8 cellular contexts compared by ENCODE assay signal in the genomic region with DNA sequence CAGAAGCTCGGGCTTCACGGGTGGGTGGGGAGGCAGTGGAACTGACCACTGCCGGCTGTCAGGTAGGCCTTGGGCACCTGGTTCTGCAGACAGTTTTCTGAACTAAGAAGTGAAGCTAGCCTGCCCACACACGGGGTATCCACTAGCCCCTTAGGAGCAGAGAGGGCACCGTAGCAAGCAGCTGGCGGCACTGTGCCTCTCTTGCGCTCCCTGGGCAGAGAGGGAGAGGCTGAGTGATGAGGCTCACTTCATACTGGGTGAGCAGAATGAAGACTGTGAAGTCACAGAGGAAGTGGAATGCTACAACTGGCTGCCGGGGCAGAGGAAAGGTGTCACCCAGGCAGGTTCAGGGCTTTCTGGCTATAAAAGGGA. TPM values are rescaled to one million over a fixed set of nuclear protein-coding genes. Genes with fewer than 3 reads are reported as not detected.
DNase-seq lines count a peak whose midpoint lies in the region; ATAC-seq and TF ChIP-seq lines count a peak whose summit lies in the region.

No MANE protein-coding gene starts in this region.

- H3K27ac Mint-ChIP-seq in activated T-helper 1 cell treated with anti-CD3 and anti-CD28 coated beads, Interleukin-12 subunit alpha, Interleukin-12 subunit beta, Interleukin-2, Interleukin-4 antibody, amounts not matched to agents 30 ng/mL and 10 ng/mL and 1 ng/mL, durations not matched to agents 14 hours and 24 hours and 36 hours = peak overlapping the region; percentile 94

- H3K4me1 Mint-ChIP-seq in activated T-helper 1 cell treated with anti-CD3 and anti-CD28 coated beads, Interleukin-12 subunit alpha, Interleukin-12 subunit beta, Interleukin-2, Interleukin-4 antibody, amounts not matched to agents 30 ng/mL and 10 ng/mL and 1 ng/mL, durations not matched to agents 14 hours and 24 hours and 36 hours (ENCODE audit: low read depth) = peaks cover 64% of the 10 kb centered on the region

- POLR2A ChIA-PET in AG04450 (lab: Yijun Ruan, JAX) = interaction anchor here (0.5 kb wide), 1 partner anchor 450 kb away, joined by 3 read pairs; no protein-coding TSS in a partner anchor

- intact Hi-C loops in activated T-helper 1 cell treated with anti-CD3 and anti-CD28 coated beads, Interleukin-12 subunit alpha, Interleukin-12 subunit beta, Interleukin-2, Interleukin-4 antibody, amounts not matched to agents 30 ng/mL and 10 ng/mL and 1 ng/mL, durations not matched to agents 14 hours and 24 hours and 36 hours (cut with micrococcal nuclease) = loop anchor here (1.0 kb wide), 2 partner anchors 9 to 60 kb away; partner anchors contain the start of genes CIAO1 and NCAPH
- intact Hi-C loops in stomach (cut with DNase I; ENCODE audit: low total_unique reads) (no loop called here), posterior vena cava (cut with DNase I) (no loop called here)

- H3K9me3 Mint-ChIP-seq in activated T-helper 1 cell treated with anti-CD3 and anti-CD28 coated beads, Interleukin-12 subunit alpha, Interleukin-12 subunit beta, Interleukin-2, Interleukin-4 antibody, amounts not matched to agents 30 ng/mL and 10 ng/mL and 1 ng/mL, durations not matched to agents 14 hours and 24 hours and 36 hours = no peaks in the 10 kb centered on the region

- no peak for TF ChIP-seq CTCF in AG04450 (IDR thresholded peaks at IDR 0.05; ENCODE audit: low read depth, low read length)
- TF ChIP-seq CTCF in stomach (IDR thresholded peaks at IDR 0.05) = no peak

- no peak for TF ChIP-seq POLR2A in stomach (IDR thresholded peaks at IDR 0.05)

- H3K27me3 ChIP-seq in AG04450 (ENCODE audit: control insufficient read depth, insufficient read depth, low read length) (peaks cover 7% of the 10 kb centered on the region), HUES64 (ENCODE audit: insufficient read depth, low read length) (peaks cover 55% of the 10 kb centered on the region), iPS-20b (ENCODE audit: insufficient read depth, low read length) (peaks cover 55% of the 10 kb centered on the region), stomach (peaks cover 0 to 55% (median 26%) of the 10 kb centered on the region in 3 donors)

- H3K9ac ChIP-seq in HUES64 (ENCODE audit: low read depth, low read length) (peak overlapping the region; percentile 66; the same call in 1 of the 2 replicates), iPS-20b (ENCODE audit: low read depth, low read length) (peak overlapping the region; percentile 69; the same call in 1 of the 2 replicates)

- TF ChIP-seq EP300 in stomach (IDR thresholded peaks at IDR 0.05) = no peak

- no peak for ATAC-seq in GM18909 (IDR thresholded peaks at IDR 0.05; ENCODE audit: poor library complexity, unreplicated experiment)

- CTCF ChIA-PET in AG04450 (lab: Charles Lee) = interaction anchor here (0.7 kb wide), 1 partner anchor 59 kb away, joined by 3 read pairs; no protein-coding TSS in a partner anchor

- no peaks in the 10 kb centered on the region for H3K27me3 Mint-ChIP-seq in activated T-helper 1 cell treated with anti-CD3 and anti-CD28 coated beads, Interleukin-12 subunit alpha, Interleukin-12 subunit beta, Interleukin-2, Interleukin-4 antibody, amounts not matched to agents 30 ng/mL and 10 ng/mL and 1 ng/mL, durations not matched to agents 14 hours and 24 hours and 36 hours (ENCODE audit: insufficient read depth)

- H3K27ac ChIP-seq in AG04450 (ENCODE audit: low read depth, low read length) (no peak overlapping the region), HUES64 (ENCODE audit: low read depth, low read length) (no peak overlapping the region), iPS-20b (ENCODE audit: low read length) (no peak overlapping the region), stomach (peak overlapping the region in 4 of 5 donors; percentile 58 to 74 (median 61))

- H3K36me3 ChIP-seq in HUES64 (ENCODE audit: insufficient read depth, low read length) = peaks cover 14% of the 10 kb centered on the region
- H3K36me3 ChIP-seq in iPS-20b (ENCODE audit: insufficient read depth, low read depth, low read length) = peaks cover 22% of the 10 kb centered on the region
- no peaks in the 10 kb centered on the region for H3K36me3 ChIP-seq in stomach

- 52% methylated on average over 8 of the region's 8 CpGs for WGBS in HUES64
- 45 to 55% (median 52%) methylated on average over 8 of the region's 8 CpGs for WGBS in stomach, 5 donors

- H3K9me3 ChIP-seq in AG04450 (ENCODE audit: control insufficient read depth, insufficient read depth, low read length) = no peaks in the 10 kb centered on the region; the same call in 1 of the 2 replicates
- H3K9me3 ChIP-seq in HUES64 (ENCODE audit: insufficient read depth, low read depth, low read length) = no peaks in the 10 kb centered on the region
- H3K9me3 ChIP-seq in iPS-20b (ENCODE audit: insufficient read depth, low read depth, low read length) = no peaks in the 10 kb centered on the region
- H3K9me3 ChIP-seq in stomach = no peaks in the 10 kb centered on the region

- peaks cover 4% of the 10 kb centered on the region; the same call in 1 of the 2 replicates for H3K4me1 ChIP-seq in HUES64 (ENCODE audit: insufficient read depth, low read length)
- H3K4me1 ChIP-seq in iPS-20b (ENCODE audit: insufficient read depth, low read length) = peaks cover 3% of the 10 kb centered on the region; the same call in 1 of the 2 replicates
- peaks cover 8 to 41% (median 32%) of the 10 kb centered on the region in 4 donors for H3K4me1 ChIP-seq in stomach

- H3K36me3 Mint-ChIP-seq in activated T-helper 1 cell treated with anti-CD3 and anti-CD28 coated beads, Interleukin-12 subunit alpha, Interleukin-12 subunit beta, Interleukin-2, Interleukin-4 antibody, amounts not matched to agents 30 ng/mL and 10 ng/mL and 1 ng/mL, durations not matched to agents 14 hours and 24 hours and 36 hours (ENCODE audit: low read depth) = peaks cover 40% of the 10 kb centered on the region

- H3K4me3 Mint-ChIP-seq in activated T-helper 1 cell treated with anti-CD3 and anti-CD28 coated beads, Interleukin-12 subunit alpha, Interleukin-12 subunit beta, Interleukin-2, Interleukin-4 antibody, amounts not matched to agents 30 ng/mL and 10 ng/mL and 1 ng/mL, durations not matched to agents 14 hours and 24 hours and 36 hours = peak overlapping the region; percentile 97

- H3K4me3 ChIP-seq in AG04450 (ENCODE audit: low read depth, low read length) = peak overlapping the region; percentile 59
- peak overlapping the region; percentile 71 for H3K4me3 ChIP-seq in HUES64 (ENCODE audit: low read length)
- peak overlapping the region; percentile 78 for H3K4me3 ChIP-seq in iPS-20b (ENCODE audit: low read length)
- H3K4me3 ChIP-seq in stomach = peak overlapping the region; percentile 57 to 62 (median 60)

- DNase-seq in AG04450 (ENCODE audit: low read depth, low spot score) (no peak), stomach (no peak), posterior vena cava (ENCODE audit: low spot score) (no peak), NCI-H446 treated with DMSO at 0.1 percent for 48 hours (lab: John Stamatoyannopoulos, UW) (no peak)
- DNase-seq in activated T-helper 1 cell treated with anti-CD3 and anti-CD28 coated beads, Interleukin-12 subunit alpha, Interleukin-12 subunit beta, Interleukin-2, Interleukin-4 antibody, amounts not matched to agents 30 ng/mL and 10 ng/mL and 1 ng/mL, durations not matched to agents 14 hours and 24 hours and 36 hours (ENCODE audit: low spot score) = peak; percentile 48

RNA-seq across cellular contexts. Expression of gene ITPRIPL1, which starts 0.8 kb away (rescaled TPM):
- 3.4 and 3.7 TPM in 2 replicates for polyA plus RNA-seq in AG04450 (2011; rRNA removed)
- polyA minus RNA-seq in AG04450 (2011; rRNA and poly(A)+ RNA removed) = 3.4 and 5.1 TPM in 2 replicates
- 5.9 TPM for polyA plus RNA-seq in HUES64 (2013, experiment 1 of 2)
- 7.0 TPM for polyA plus RNA-seq in HUES64 (2013, experiment 2 of 2)
- 52.1 and 54.5 TPM in 2 replicates for total RNA-seq in activated T-helper 1 cell treated with anti-CD3 and anti-CD28 coated beads, Interleukin-12 subunit alpha, Interleukin-12 subunit beta, Interleukin-2, Interleukin-4 antibody, amounts not matched to agents 30 ng/mL and 10 ng/mL and 1 ng/mL, durations not matched to agents 14 hours and 24 hours and 36 hours
- total RNA-seq in stomach = 1 to 10 TPM in 1 of 5 donors, under 1 TPM in 1, not detected in 3; 0.29 to 3.9 TPM
- polyA plus RNA-seq in stomach = under 1 TPM in 2 of 3 donors, not detected in 1; 0.44 to 0.78 TPM
- total RNA-seq in posterior vena cava = 1 to 10 TPM in 1 of 2 donors, under 1 TPM in 1; 0.69 to 1.5 TPM

RNA-seq across cellular contexts. Expression of gene NCAPH, which starts 9.7 kb away (rescaled TPM):
- 5.8 and 7.2 TPM in 2 replicates for polyA plus RNA-seq in AG04450 (2011; rRNA removed)
- polyA minus RNA-seq in AG04450 (2011; rRNA and poly(A)+ RNA removed) = 5.2 and 6.2 TPM in 2 replicates
- 48.8 TPM for polyA plus RNA-seq in HUES64 (2013, experiment 1 of 2)
- 53.4 TPM for polyA plus RNA-seq in HUES64 (2013, experiment 2 of 2)
- 64.7 and 69.7 TPM in 2 replicates for total RNA-seq in activated T-helper 1 cell treated with anti-CD3 and anti-CD28 coated beads, Interleukin-12 subunit alpha, Interleukin-12 subunit beta, Interleukin-2, Interleukin-4 antibody, amounts not matched to agents 30 ng/mL and 10 ng/mL and 1 ng/mL, durations not matched to agents 14 hours and 24 hours and 36 hours
- total RNA-seq in stomach = 1 to 10 TPM; 1.3 to 7.7 (median 1.8) TPM
- polyA plus RNA-seq in stomach = 1 to 10 TPM; 3.1 to 4.7 (median 3.3) TPM
- under 1 TPM; 0.51 to 1.00 TPM for total RNA-seq in posterior vena cava

RNA-seq across cellular contexts. Expression of gene SNRNP200, which starts 20.5 kb away (rescaled TPM):
- polyA plus RNA-seq in AG04450 (2011; rRNA removed) (99.0 and 136 TPM in 2 replicates), stomach (10 to 100 TPM; 31.2 to 67.1 (median 33.8) TPM)
- 231 and 300 TPM in 2 replicates for polyA minus RNA-seq in AG04450 (2011; rRNA and poly(A)+ RNA removed)
- 135 TPM for polyA plus RNA-seq in HUES64 (2013, experiment 1 of 2)
- 130 TPM for polyA plus RNA-seq in HUES64 (2013, experiment 2 of 2)
- 192 and 196 TPM in 2 replicates for total RNA-seq in activated T-helper 1 cell treated with anti-CD3 and anti-CD28 coated beads, Interleukin-12 subunit alpha, Interleukin-12 subunit beta, Interleukin-2, Interleukin-4 antibody, amounts not matched to agents 30 ng/mL and 10 ng/mL and 1 ng/mL, durations not matched to agents 14 hours and 24 hours and 36 hours
- total RNA-seq in stomach (100 to 1,000 TPM in 2 of 5 donors, 10 to 100 TPM in 3; 74.0 to 184 (median 88.1) TPM), posterior vena cava (10 to 100 TPM; 67.2 to 78.3 TPM)

RNA-seq across cellular contexts. Expression of gene CIAO1, which starts 59.8 kb away (rescaled TPM):
- polyA plus RNA-seq in AG04450 (2011; rRNA removed) (65.2 and 77.0 TPM in 2 replicates), stomach (10 to 100 TPM; 29.3 to 43.4 (median 42.3) TPM)
- polyA minus RNA-seq in AG04450 (2011; rRNA and poly(A)+ RNA removed) = 66.0 and 85.9 TPM in 2 replicates
- 50.8 TPM for polyA plus RNA-seq in HUES64 (2013, experiment 1 of 2)
- polyA plus RNA-seq in HUES64 (2013, experiment 2 of 2) = 46.6 TPM
- total RNA-seq in activated T-helper 1 cell treated with anti-CD3 and anti-CD28 coated beads, Interleukin-12 subunit alpha, Interleukin-12 subunit beta, Interleukin-2, Interleukin-4 antibody, amounts not matched to agents 30 ng/mL and 10 ng/mL and 1 ng/mL, durations not matched to agents 14 hours and 24 hours and 36 hours = 111 and 115 TPM in 2 replicates
- total RNA-seq in stomach (100 to 1,000 TPM in 2 of 5 donors, 10 to 100 TPM in 3; 58.3 to 161 (median 95.3) TPM), posterior vena cava (10 to 100 TPM; 41.9 to 46.4 TPM)

Comparison
In these comparisons a context has a peak if more than half of its experiments do, and no peak if none do; other contexts are left out.
1. H3K27ac ChIP-seq: peak in stomach (4 of 5); none in AG04450 (single experiment), HUES64 (single experiment) and iPS-20b (single experiment).
2. RNA of gene ITPRIPL1, which starts 0.8 kb away (total RNA-seq): 52.1 to 54.5 TPM in activated T-helper 1 cell treated with anti-CD3 and anti-CD28 coated beads, Interleukin-12 subunit alpha, Interleukin-12 subunit beta, Interleukin-2, Interleukin-4 antibody, amounts not matched to agents 30 ng/mL and 10 ng/mL and 1 ng/mL, durations not matched to agents 14 hours and 24 hours and 36 hours; 0.69 to 1.5 TPM in posterior vena cava and 0.29 to 3.9 TPM in stomach; every median in the first group is over 10 times any median in the second.
3. Peak in every context shown above with its lines, with median percentiles within 50 percentile points of each other: H3K4me3 ChIP-seq.